1 cellular context compared by ENCODE assay signal in genomic region chr2:48343571-48344440, GRCh38.
TF ChIP-seq lines count a peak whose summit lies in the region.

No MANE protein-coding gene starts in this region.

TF ChIP-seq in HepG2, 621 proteins besides CTCF, POLR2A, EP300 and RAD21 (continued from another document and continues in another):
- TF ChIP-seq SALL1 (CRISPR knock-in tag; IDR thresholded peaks at IDR 0.05) (0 out of 2 replicates have a peak, but pooled peaks have one; percentile 27), ZNF138 (CRISPR knock-in tag; IDR thresholded peaks at IDR 0.05; ENCODE audit: low read depth) (no peak), ZNF44 (CRISPR knock-in tag; IDR thresholded peaks at IDR 0.05) (no peak), RORA (CRISPR knock-in tag; IDR thresholded peaks at IDR 0.05) (no peak), ZNF383 (CRISPR knock-in tag; IDR thresholded peaks at IDR 0.05; ENCODE audit: borderline replicate concordance) (no peak), ZNF607 (CRISPR knock-in tag; IDR thresholded peaks at IDR 0.05; ENCODE audit: borderline replicate concordance) (no peak), ZNF253 (CRISPR knock-in tag; IDR thresholded peaks at IDR 0.05; ENCODE audit: borderline replicate concordance) (no peak), ZSCAN9 (CRISPR knock-in tag; IDR thresholded peaks at IDR 0.05; ENCODE audit: borderline replicate concordance) (no peak), POLR2AphosphoS2 (IDR thresholded peaks at IDR 0.05; ENCODE audit: low read depth, low read length) (no peak), SATB2 (CRISPR knock-in tag; IDR thresholded peaks at IDR 0.05) (no peak), ZBTB25 (CRISPR knock-in tag; IDR thresholded peaks at IDR 0.05) (no peak), ZNF83 (CRISPR knock-in tag; IDR thresholded peaks at IDR 0.05; ENCODE audit: borderline replicate concordance) (no peak), PBX3 (CRISPR knock-in tag; IDR thresholded peaks at IDR 0.05; ENCODE audit: borderline replicate concordance) (no peak), SIX1 (CRISPR knock-in tag; IDR thresholded peaks at IDR 0.05; ENCODE audit: borderline replicate concordance) (peak; percentile 81; the same call in 1 of the 2 replicates), ZMYM4 (CRISPR knock-in tag; IDR thresholded peaks at IDR 0.05) (0 out of 2 replicates have a peak, but pooled peaks have one; percentile 10), ZNF496 (CRISPR knock-in tag; IDR thresholded peaks at IDR 0.05; ENCODE audit: insufficient replicate concordance) (no peak), ZNF746 (CRISPR knock-in tag; IDR thresholded peaks at IDR 0.05) (no peak), TMF1 (CRISPR knock-in tag; IDR thresholded peaks at IDR 0.05; ENCODE audit: low read depth) (no peak), ZNF136 (CRISPR knock-in tag; IDR thresholded peaks at IDR 0.05; ENCODE audit: low read depth) (no peak), ZIK1 (CRISPR knock-in tag; IDR thresholded peaks at IDR 0.05; ENCODE audit: borderline replicate concordance, low read depth) (no peak), MAFF (IDR thresholded peaks at IDR 0.05; ENCODE audit: low read depth, low read length) (no peak), ZNF282 (IDR thresholded peaks at IDR 0.05; ENCODE audit: partially characterized antibody) (no peak), KDM3A (CRISPR knock-in tag; IDR thresholded peaks at IDR 0.05; ENCODE audit: low read depth) (no peak), ZFP41 (CRISPR knock-in tag; IDR thresholded peaks at IDR 0.05; ENCODE audit: borderline replicate concordance) (no peak), ZNF609 (CRISPR knock-in tag; IDR thresholded peaks at IDR 0.05; ENCODE audit: borderline replicate concordance) (no peak), SMARCC2 (IDR thresholded peaks at IDR 0.05) (no peak), REXO4 (CRISPR knock-in tag; IDR thresholded peaks at IDR 0.05; ENCODE audit: borderline replicate concordance) (no peak), DNMT3B (CRISPR knock-in tag; conservative IDR thresholded peaks at IDR 0.05) (0 out of 2 replicates have a peak, but pooled peaks have one; percentile 15), SRY (CRISPR knock-in tag; IDR thresholded peaks at IDR 0.05) (no peak), ZNF264 (CRISPR knock-in tag; IDR thresholded peaks at IDR 0.05) (no peak), ZNF780A (CRISPR knock-in tag; IDR thresholded peaks at IDR 0.05) (no peak), YY1 (IDR thresholded peaks at IDR 0.05; ENCODE audit: insufficient read depth, insufficient replicate concordance, low read depth, low read length) (no peak)
- TF ChIP-seq, protein P1, sequence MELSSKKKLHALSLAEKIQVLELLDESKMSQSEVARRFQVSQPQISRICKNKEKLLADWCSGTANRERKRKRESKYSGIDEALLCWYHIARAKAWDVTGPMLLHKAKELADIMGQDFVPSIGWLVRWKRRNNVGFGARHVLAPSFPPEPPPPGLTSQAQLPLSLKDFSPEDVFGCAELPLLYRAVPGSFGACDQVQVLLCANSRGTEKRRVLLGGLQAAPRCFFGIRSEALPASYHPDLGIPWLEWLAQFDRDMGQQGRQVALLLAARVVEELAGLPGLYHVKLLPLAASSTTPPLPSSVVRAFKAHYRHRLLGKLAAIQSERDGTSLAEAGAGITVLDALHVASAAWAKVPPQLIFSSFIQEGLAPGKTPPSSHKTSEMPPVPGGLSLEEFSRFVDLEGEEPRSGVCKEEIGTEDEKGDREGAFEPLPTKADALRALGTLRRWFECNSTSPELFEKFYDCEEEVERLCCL (CRISPR knock-in tag; IDR thresholded peaks at IDR 0.05; ENCODE audit: borderline replicate concordance), result no peak
- TF ChIP-seq, protein P2, sequence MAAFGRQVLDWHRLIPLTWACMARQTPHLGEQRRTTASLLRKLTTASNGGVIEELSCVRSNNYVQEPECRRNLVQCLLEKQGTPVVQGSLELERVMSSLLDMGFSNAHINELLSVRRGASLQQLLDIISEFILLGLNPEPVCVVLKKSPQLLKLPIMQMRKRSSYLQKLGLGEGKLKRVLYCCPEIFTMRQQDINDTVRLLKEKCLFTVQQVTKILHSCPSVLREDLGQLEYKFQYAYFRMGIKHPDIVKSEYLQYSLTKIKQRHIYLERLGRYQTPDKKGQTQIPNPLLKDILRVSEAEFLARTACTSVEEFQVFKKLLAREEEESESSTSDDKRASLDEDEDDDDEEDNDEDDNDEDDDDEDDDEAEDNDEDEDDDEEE (CRISPR knock-in tag; IDR thresholded peaks at IDR 0.05), result no peak
- TF ChIP-seq, protein P3, sequence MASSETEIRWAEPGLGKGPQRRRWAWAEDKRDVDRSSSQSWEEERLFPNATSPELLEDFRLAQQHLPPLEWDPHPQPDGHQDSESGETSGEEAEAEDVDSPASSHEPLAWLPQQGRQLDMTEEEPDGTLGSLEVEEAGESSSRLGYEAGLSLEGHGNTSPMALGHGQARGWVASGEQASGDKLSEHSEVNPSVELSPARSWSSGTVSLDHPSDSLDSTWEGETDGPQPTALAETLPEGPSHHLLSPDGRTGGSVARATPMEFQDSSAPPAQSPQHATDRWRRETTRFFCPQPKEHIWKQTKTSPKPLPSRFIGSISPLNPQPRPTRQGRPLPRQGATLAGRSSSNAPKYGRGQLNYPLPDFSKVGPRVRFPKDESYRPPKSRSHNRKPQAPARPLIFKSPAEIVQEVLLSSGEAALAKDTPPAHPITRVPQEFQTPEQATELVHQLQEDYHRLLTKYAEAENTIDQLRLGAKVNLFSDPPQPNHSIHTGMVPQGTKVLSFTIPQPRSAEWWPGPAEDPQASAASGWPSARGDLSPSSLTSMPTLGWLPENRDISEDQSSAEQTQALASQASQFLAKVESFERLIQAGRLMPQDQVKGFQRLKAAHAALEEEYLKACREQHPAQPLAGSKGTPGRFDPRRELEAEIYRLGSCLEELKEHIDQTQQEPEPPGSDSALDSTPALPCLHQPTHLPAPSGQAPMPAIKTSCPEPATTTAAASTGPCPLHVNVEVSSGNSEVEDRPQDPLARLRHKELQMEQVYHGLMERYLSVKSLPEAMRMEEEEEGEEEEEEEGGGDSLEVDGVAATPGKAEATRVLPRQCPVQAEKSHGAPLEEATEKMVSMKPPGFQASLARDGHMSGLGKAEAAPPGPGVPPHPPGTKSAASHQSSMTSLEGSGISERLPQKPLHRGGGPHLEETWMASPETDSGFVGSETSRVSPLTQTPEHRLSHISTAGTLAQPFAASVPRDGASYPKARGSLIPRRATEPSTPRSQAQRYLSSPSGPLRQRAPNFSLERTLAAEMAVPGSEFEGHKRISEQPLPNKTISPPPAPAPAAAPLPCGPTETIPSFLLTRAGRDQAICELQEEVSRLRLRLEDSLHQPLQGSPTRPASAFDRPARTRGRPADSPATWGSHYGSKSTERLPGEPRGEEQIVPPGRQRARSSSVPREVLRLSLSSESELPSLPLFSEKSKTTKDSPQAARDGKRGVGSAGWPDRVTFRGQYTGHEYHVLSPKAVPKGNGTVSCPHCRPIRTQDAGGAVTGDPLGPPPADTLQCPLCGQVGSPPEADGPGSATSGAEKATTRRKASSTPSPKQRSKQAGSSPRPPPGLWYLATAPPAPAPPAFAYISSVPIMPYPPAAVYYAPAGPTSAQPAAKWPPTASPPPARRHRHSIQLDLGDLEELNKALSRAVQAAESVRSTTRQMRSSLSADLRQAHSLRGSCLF (CRISPR knock-in tag; IDR thresholded peaks at IDR 0.05; ENCODE audit: borderline replicate concordance), result no peak
- TF ChIP-seq, protein P4, sequence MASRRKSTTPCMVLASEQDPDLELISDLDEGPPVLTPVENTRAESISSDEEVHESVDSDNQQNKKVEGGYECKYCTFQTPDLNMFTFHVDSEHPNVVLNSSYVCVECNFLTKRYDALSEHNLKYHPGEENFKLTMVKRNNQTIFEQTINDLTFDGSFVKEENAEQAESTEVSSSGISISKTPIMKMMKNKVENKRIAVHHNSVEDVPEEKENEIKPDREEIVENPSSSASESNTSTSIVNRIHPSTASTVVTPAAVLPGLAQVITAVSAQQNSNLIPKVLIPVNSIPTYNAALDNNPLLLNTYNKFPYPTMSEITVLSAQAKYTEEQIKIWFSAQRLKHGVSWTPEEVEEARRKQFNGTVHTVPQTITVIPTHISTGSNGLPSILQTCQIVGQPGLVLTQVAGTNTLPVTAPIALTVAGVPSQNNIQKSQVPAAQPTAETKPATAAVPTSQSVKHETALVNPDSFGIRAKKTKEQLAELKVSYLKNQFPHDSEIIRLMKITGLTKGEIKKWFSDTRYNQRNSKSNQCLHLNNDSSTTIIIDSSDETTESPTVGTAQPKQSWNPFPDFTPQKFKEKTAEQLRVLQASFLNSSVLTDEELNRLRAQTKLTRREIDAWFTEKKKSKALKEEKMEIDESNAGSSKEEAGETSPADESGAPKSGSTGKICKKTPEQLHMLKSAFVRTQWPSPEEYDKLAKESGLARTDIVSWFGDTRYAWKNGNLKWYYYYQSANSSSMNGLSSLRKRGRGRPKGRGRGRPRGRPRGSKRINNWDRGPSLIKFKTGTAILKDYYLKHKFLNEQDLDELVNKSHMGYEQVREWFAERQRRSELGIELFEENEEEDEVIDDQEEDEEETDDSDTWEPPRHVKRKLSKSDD (CRISPR knock-in tag; IDR thresholded peaks at IDR 0.05; ENCODE audit: low read depth), result no peak
- TF ChIP-seq, protein P5, sequence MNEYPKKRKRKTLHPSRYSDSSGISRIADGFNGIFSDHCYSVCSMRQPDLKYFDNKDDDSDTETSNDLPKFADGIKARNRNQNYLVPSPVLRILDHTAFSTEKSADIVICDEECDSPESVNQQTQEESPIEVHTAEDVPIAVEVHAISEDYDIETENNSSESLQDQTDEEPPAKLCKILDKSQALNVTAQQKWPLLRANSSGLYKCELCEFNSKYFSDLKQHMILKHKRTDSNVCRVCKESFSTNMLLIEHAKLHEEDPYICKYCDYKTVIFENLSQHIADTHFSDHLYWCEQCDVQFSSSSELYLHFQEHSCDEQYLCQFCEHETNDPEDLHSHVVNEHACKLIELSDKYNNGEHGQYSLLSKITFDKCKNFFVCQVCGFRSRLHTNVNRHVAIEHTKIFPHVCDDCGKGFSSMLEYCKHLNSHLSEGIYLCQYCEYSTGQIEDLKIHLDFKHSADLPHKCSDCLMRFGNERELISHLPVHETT (CRISPR knock-in tag; conservative IDR thresholded peaks at IDR 0.05), result no peak
- TF ChIP-seq, protein P6, sequence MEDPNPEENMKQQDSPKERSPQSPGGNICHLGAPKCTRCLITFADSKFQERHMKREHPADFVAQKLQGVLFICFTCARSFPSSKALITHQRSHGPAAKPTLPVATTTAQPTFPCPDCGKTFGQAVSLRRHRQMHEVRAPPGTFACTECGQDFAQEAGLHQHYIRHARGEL (CRISPR knock-in tag; IDR thresholded peaks at IDR 0.05), result no peak
- TF ChIP-seq, protein P7, sequence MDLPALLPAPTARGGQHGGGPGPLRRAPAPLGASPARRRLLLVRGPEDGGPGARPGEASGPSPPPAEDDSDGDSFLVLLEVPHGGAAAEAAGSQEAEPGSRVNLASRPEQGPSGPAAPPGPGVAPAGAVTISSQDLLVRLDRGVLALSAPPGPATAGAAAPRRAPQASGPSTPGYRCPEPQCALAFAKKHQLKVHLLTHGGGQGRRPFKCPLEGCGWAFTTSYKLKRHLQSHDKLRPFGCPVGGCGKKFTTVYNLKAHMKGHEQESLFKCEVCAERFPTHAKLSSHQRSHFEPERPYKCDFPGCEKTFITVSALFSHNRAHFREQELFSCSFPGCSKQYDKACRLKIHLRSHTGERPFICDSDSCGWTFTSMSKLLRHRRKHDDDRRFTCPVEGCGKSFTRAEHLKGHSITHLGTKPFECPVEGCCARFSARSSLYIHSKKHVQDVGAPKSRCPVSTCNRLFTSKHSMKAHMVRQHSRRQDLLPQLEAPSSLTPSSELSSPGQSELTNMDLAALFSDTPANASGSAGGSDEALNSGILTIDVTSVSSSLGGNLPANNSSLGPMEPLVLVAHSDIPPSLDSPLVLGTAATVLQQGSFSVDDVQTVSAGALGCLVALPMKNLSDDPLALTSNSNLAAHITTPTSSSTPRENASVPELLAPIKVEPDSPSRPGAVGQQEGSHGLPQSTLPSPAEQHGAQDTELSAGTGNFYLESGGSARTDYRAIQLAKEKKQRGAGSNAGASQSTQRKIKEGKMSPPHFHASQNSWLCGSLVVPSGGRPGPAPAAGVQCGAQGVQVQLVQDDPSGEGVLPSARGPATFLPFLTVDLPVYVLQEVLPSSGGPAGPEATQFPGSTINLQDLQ (CRISPR knock-in tag; IDR thresholded peaks at IDR 0.05), result no peak
